ENCODE assay signal across 24 cellular contexts in the genomic region with DNA sequence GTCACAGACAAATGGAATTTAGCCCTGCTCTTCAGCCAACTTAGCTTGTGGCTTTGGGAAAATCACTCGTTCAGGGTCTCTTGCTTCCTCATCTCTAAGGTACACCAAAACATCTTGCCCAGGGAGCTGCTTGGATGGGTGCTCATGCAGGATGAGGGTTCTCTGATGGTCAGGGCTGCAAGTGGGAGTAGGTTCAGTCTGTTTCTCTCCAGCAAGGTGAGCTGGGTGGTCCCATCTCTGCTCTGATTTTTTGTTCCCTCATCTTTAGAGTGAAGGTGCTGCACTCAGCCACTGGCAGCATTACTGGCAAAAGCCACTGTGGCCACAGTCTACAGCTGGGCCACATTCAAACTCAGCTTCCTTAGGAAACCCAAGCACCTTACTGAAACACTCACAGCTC.
"Had no signal": no experiment of that assay in that cellular context is flagged by ENCODE, and none has a peak within 500 bp of the region (broad histone marks: within the 10 kb centered on the region; RNA-seq: fewer than 3 reads in every experiment).

No MANE protein-coding gene starts in this region.

- H3K4me3 ChIP-seq: neural progenitor cell, ovary, psoas muscle, right lobe of liver, sigmoid colon, stomach, thoracic aorta, thyroid gland, tibial nerve, upper lobe of left lung, vagina had no signal

- FAIRE-seq: small intestine, urothelium cell line had no signal

- H3K79me2 ChIP-seq: parathyroid adenoma had no signal

- H3K27me3 ChIP-seq: neural progenitor cell, ovary, right lobe of liver, thyroid gland, tibial nerve, upper lobe of left lung, vagina had no signal

- H3K9me3 ChIP-seq: ovary, psoas muscle, right lobe of liver, sigmoid colon, stomach, thoracic aorta, thyroid gland, tibial nerve, upper lobe of left lung, vagina had no signal

- H3K4me1 ChIP-seq: parathyroid adenoma, psoas muscle, right lobe of liver, sigmoid colon, stomach, thyroid gland, upper lobe of left lung, vagina had no signal

- H3K36me3 ChIP-seq: neural progenitor cell, ovary, right lobe of liver, sigmoid colon, stomach, thoracic aorta, thyroid gland, tibial nerve, upper lobe of left lung, vagina had no signal

- H3K4me2 ChIP-seq: neural progenitor cell had no signal

- H2AFZ ChIP-seq: neural progenitor cell, parathyroid adenoma had no signal

- DNase-seq: occipital lobe; ovary; posterior cingulate gyrus; psoas muscle; right cardiac atrium; right lobe of liver; sigmoid colon; small intestine; stimulated activated CD4-positive, alpha-beta T cell treated with anti-CD3 and anti-CD28 coated beads, Interleukin-15, amount 100 ng/mL, for 24 hours; stimulated activated CD4-positive, alpha-beta T cell treated with anti-CD3 and anti-CD28 coated beads, Interleukin-2, amount 100 ng/mL, for 24 hours; stimulated activated CD4-positive, alpha-beta T cell treated with anti-CD3 and anti-CD28 coated beads, Interleukin-2, amount 100 ng/mL, for 48 hours; stimulated activated CD4-positive, alpha-beta T cell treated with anti-CD3 and anti-CD28 coated beads, Interleukin-4, amount 100 ng/mL, for 24 hours; stimulated activated naive B cell treated with anti-CD40 and anti-IgM and Interleukin-4, amounts not matched to agents 10 μg/mL and 1 μg/mL and 100 μg/mL, for 72 hours; stimulated activated naive CD4-positive, alpha-beta T cell treated with Interleukin-2 at 50 U/mL for 16 hours; stomach; thyroid gland; trophoblast cell; upper lobe of left lung had no signal

- H3K9ac ChIP-seq: neural progenitor cell, parathyroid adenoma had no signal

- H3K27ac ChIP-seq: neural progenitor cell, ovary, parathyroid adenoma, psoas muscle, right lobe of liver, sigmoid colon, stomach, thoracic aorta, thyroid gland, tibial nerve, upper lobe of left lung, vagina had no signal
